ENCODE assay signal across 1 cellular context in the genomic region with DNA sequence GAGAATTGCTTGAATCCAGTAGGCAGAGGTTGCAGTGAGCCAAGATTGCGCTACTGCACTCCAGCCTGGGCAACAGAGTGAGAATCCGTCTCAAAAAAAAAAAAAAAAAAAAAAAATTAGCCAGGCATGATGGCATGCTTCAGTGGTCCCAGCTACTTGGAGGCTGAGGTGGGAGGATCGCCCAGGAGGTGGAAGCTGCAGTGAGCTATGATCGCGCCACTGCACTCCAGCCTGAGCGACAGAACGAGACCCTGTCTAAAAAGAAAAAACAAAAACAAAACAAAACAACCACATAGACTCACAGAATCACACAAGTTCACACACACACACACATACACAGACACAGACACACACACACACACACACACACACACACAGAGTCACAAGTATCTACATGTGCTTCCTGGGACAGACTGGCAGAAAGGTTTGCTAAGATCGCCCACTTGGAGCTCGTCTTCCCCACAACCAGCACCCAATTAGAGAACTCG.
TF ChIP-seq lines count a peak whose summit lies in the region.

No MANE protein-coding gene starts in this region.

TF ChIP-seq in SK-N-SH treated with all-trans-retinoic acid at 6 μM for 48 hours, 23 proteins besides CTCF, POLR2A, EP300 and RAD21:
- 0 out of 2 replicates have a peak, but pooled peaks have one; percentile 67 for TF ChIP-seq ARNTL (CRISPR knock-in tag; IDR thresholded peaks at IDR 0.05; ENCODE audit: borderline replicate concordance, low read depth)
